11 cellular contexts compared by ENCODE assay signal in the genomic region with DNA sequence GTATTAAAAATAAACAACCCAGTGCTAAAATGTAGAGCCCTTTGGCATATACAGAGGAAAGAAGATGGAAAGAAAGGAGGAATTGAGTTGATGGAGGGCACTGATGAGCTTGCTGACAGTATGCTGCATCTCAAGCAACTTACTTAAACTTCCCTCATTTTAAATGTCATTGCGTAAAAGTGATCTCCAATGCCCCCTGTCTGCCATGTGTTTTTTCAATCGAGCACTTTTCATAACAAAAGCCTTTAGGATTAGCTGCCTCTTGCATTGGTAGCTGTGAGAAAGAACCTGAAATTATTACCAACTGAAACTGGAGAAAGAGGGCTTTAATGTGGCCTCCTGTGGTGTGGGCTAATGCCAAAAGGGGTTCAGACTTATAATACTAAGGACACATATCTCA.
DNase-seq lines count a peak whose midpoint lies in the region; ATAC-seq and TF ChIP-seq lines count a peak whose summit lies in the region.
"Had no signal": no experiment of that assay in that cellular context is flagged by ENCODE, and none has a peak within 500 bp of the region (broad histone marks: within the 10 kb centered on the region; RNA-seq: fewer than 3 reads in every experiment).

No MANE protein-coding gene starts in this region.

- peak; percentile 28 for TF ChIP-seq CTCF in AG09319 (IDR thresholded peaks at IDR 0.05; ENCODE audit: low read depth, low read length)
- peak; percentile 51 for TF ChIP-seq CTCF in SK-N-SH (IDR thresholded peaks at IDR 0.05)
- TF ChIP-seq CTCF in hepatocyte (IDR thresholded peaks at IDR 0.05; ENCODE audit: poor library complexity): peak; percentile 28

- no peaks in the 10 kb centered on the region for H3K27me3 ChIP-seq in SK-N-SH (ENCODE audit: insufficient read depth)
- H3K27me3 ChIP-seq in hepatocyte: no peaks in the 10 kb centered on the region

- no peak overlapping the region for H3K27ac Mint-ChIP-seq in T-helper 2 cell treated with Interferon-gamma antibody and Interleukin-4, amounts not matched to agents 5 μg/mL and 100 μg/mL, for 36 hours
- H3K27ac Mint-ChIP-seq: activated CD4-positive, alpha-beta memory T cell treated with anti-CD3 and anti-CD28 coated beads, Interleukin-2, amount 10 ng/mL, durations not matched to agents 7 days and 5 days had no signal

- 34% methylated on average over 2 of the region's 2 CpGs for WGBS in SK-N-SH (ENCODE audit: low lambda C conversion rate)
- 34% methylated on average over 2 of the region's 2 CpGs for WGBS in hepatocyte (ENCODE audit: low lambda C conversion rate, missing lambda C conversion rate)

- H4K20me1 ChIP-seq in SK-N-SH (ENCODE audit: insufficient read depth) (no peaks in the 10 kb centered on the region), hepatocyte (ENCODE audit: insufficient read depth, poor library complexity, severe bottlenecking) (no peaks in the 10 kb centered on the region)

- H3K9me3 Mint-ChIP-seq in T-helper 2 cell treated with Interferon-gamma antibody and Interleukin-4, amounts not matched to agents 5 μg/mL and 100 μg/mL, for 36 hours: peaks cover 5% of the 10 kb centered on the region

- H3K27me3 Mint-ChIP-seq in T-helper 2 cell treated with Interferon-gamma antibody and Interleukin-4, amounts not matched to agents 5 μg/mL and 100 μg/mL, for 36 hours (ENCODE audit: low read depth): no peaks in the 10 kb centered on the region
- H3K27me3 Mint-ChIP-seq: activated CD4-positive, alpha-beta memory T cell treated with anti-CD3 and anti-CD28 coated beads, Interleukin-2, amount 10 ng/mL, durations not matched to agents 7 days and 5 days had no signal

- no peak for ATAC-seq in HG03097 (IDR thresholded peaks at IDR 0.05; ENCODE audit: low FRiP score, unreplicated experiment)

- H3K4me3 ChIP-seq in SK-N-SH (ENCODE audit: low read depth in 2 of 2, low read length in 1 of 2): no peak overlapping the region
- H3K4me3 ChIP-seq in hepatocyte: no peak overlapping the region

- H3K27ac ChIP-seq in SK-N-SH (ENCODE audit: low read depth in 2 of 2, low read length in 1 of 2) (no peak overlapping the region), hepatocyte (no peak overlapping the region)

- TF ChIP-seq EP300 in SK-N-SH (IDR thresholded peaks at IDR 0.05; ENCODE audit: borderline replicate concordance in 1 of 2, low read depth in 1 of 2, low read length in 1 of 2): no peak

- H3K4me1 ChIP-seq in SK-N-SH (ENCODE audit: control insufficient read depth in 1 of 2, insufficient read depth in 2 of 2, low read depth in 1 of 2, low read length in 1 of 2) (no peaks in the 10 kb centered on the region; a peak in 1 of 4 replicates), hepatocyte (ENCODE audit: insufficient read depth) (no peaks in the 10 kb centered on the region)

- H3K79me2 ChIP-seq in SK-N-SH (ENCODE audit: insufficient read depth) (no peaks in the 10 kb centered on the region), hepatocyte (no peaks in the 10 kb centered on the region)

- TF ChIP-seq RAD21 in SK-N-SH (IDR thresholded peaks at IDR 0.05; ENCODE audit: low read length): peak; percentile 53

- POLR2A ChIA-PET in SK-N-SH (lab: Yijun Ruan, JAX): no interaction called here

- H3K36me3 ChIP-seq in SK-N-SH (replicated peaks in 1 of 2; ENCODE audit: control insufficient read depth in 1 of 2, insufficient read depth in 2 of 2, low read length in 1 of 2) (no peaks in the 10 kb centered on the region), hepatocyte (replicated peaks; ENCODE audit: insufficient read depth, low read depth) (no peaks in the 10 kb centered on the region)

- no peaks in the 10 kb centered on the region for H3K36me3 Mint-ChIP-seq in T-helper 2 cell treated with Interferon-gamma antibody and Interleukin-4, amounts not matched to agents 5 μg/mL and 100 μg/mL, for 36 hours (ENCODE audit: low read depth)

- CTCF ChIA-PET in SK-N-SH (lab: Yijun Ruan, JAX): interaction anchor here (1.0 to 2.6 kb wide), 8 partner anchors 12 to 627 kb away, joined by 3 to 20 read pairs (median 4); no protein-coding TSS in a partner anchor

- H3K9ac ChIP-seq in SK-N-SH: no peak overlapping the region

- peaks cover 12% of the 10 kb centered on the region for H3F3A ChIP-seq in SK-N-SH (replicated peaks; ENCODE audit: insufficient read depth)

- no peak overlapping the region for H3K4me3 Mint-ChIP-seq in T-helper 2 cell treated with Interferon-gamma antibody and Interleukin-4, amounts not matched to agents 5 μg/mL and 100 μg/mL, for 36 hours
- H3K4me3 Mint-ChIP-seq: activated CD4-positive, alpha-beta memory T cell treated with anti-CD3 and anti-CD28 coated beads, Interleukin-2, amount 10 ng/mL, durations not matched to agents 7 days and 5 days had no signal

- H3K9me3 ChIP-seq in SK-N-SH (no peaks in the 10 kb centered on the region), hepatocyte (ENCODE audit: low read depth) (no peaks in the 10 kb centered on the region)

- no peaks in the 10 kb centered on the region for H3K4me1 Mint-ChIP-seq in T-helper 2 cell treated with Interferon-gamma antibody and Interleukin-4, amounts not matched to agents 5 μg/mL and 100 μg/mL, for 36 hours (ENCODE audit: low read depth)
- H3K4me1 Mint-ChIP-seq: activated CD4-positive, alpha-beta memory T cell treated with anti-CD3 and anti-CD28 coated beads, Interleukin-2, amount 10 ng/mL, durations not matched to agents 7 days and 5 days had no signal

- DNase-seq in AG09319 (ENCODE audit: extremely low read depth, low read depth) (no peak), HCEC 1CT (peak; percentile 54), SK-N-SH (peak; percentile 3), hepatocyte (ENCODE audit: low spot score) (peak; percentile 13), islet precursor cell (no peak)
- DNase-seq in T-helper 2 cell treated with Interferon-gamma antibody and Interleukin-4, amounts not matched to agents 5 μg/mL and 100 μg/mL, for 36 hours (ENCODE audit: low spot score): no peak
- no peak for DNase-seq in activated CD8-positive, alpha-beta memory T cell treated with anti-CD3 and anti-CD28 coated beads for 24 hours
- DNase-seq: activated CD4-positive, alpha-beta memory T cell treated with anti-CD3 and anti-CD28 coated beads, Interleukin-2, amount 10 ng/mL, durations not matched to agents 7 days and 5 days; Calu3; stimulated activated CD4-positive, alpha-beta T cell treated with anti-CD3 and anti-CD28 coated beads, Interleukin-1b, Interleukin-23, amount 100 ng/mL, for 48 hours had no signal

- H3K9me2 ChIP-seq in SK-N-SH: no peaks in the 10 kb centered on the region
- no peaks in the 10 kb centered on the region for H3K9me2 ChIP-seq in hepatocyte (replicated peaks; ENCODE audit: insufficient read depth)

- H3K4me2 ChIP-seq in SK-N-SH (no peak overlapping the region), hepatocyte (no peak overlapping the region)

- H2AFZ ChIP-seq in SK-N-SH (ENCODE audit: low read depth) (no peak overlapping the region), hepatocyte (no peak overlapping the region)

TF ChIP-seq in SK-N-SH, 30 proteins besides CTCF, POLR2A, EP300 and RAD21:
- TF ChIP-seq FOXM1 (IDR thresholded peaks at IDR 0.05; ENCODE audit: low read depth): no peak
- TF ChIP-seq SMC3 (IDR thresholded peaks at IDR 0.05; ENCODE audit: low read depth, low read length): 0 out of 2 replicates have a peak, but pooled peaks have one; percentile 27

Comparison
In these comparisons a context has a peak if more than half of its experiments do, and no peak if none do; other contexts are left out.
1. DNase-seq: peak in HCEC 1CT (single experiment), SK-N-SH (single experiment) and hepatocyte (single experiment); none in AG09319 (single experiment), T-helper 2 cell treated with Interferon-gamma antibody and Interleukin-4, amounts not matched to agents 5 μg/mL and 100 μg/mL, for 36 hours (single experiment), islet precursor cell (single experiment) and activated CD8-positive, alpha-beta memory T cell treated with anti-CD3 and anti-CD28 coated beads for 24 hours (single experiment).
2. Peak in every context shown above with its lines, with median percentiles within 50 percentile points of each other: CTCF ChIP-seq.